ENCODE assay signal across 18 cellular contexts in the genomic region with DNA sequence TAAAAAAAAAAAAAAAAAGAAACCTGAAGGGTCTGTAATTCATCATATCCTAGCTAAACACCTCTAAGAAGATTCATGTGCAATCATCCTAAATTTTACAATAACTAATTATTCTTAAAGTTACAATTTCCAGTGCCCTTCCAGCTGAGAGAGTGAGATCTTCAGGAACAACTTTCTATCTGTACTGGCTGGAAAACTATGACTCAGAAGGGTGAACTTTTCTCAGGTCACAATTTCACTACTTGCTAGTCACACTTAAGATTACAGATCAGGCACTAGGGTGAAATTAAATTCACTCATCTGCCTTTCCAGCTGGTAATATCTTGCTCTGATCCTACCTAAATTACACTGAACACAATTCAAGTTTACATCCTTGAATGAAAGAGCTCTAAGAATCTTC.
DNase-seq lines count a peak whose midpoint lies in the region; ATAC-seq and TF ChIP-seq lines count a peak whose summit lies in the region.
"Had no signal": no experiment of that assay in that cellular context is flagged by ENCODE, and none has a peak within 500 bp of the region (broad histone marks: within the 10 kb centered on the region; RNA-seq: fewer than 3 reads in every experiment).

No MANE protein-coding gene starts in this region.

- H3K27me3 Mint-ChIP-seq in activated T-helper 17 cell treated with anti-CD3 and anti-CD28 coated beads, Interleukin-2, amount 50 U/mL, for 72 hours: no peaks in the 10 kb centered on the region
- no peaks in the 10 kb centered on the region for H3K27me3 Mint-ChIP-seq in stimulated activated memory B cell treated with anti-CD40 and anti-IgM and Interleukin-4, amounts not matched to agents 10 μg/mL and 1 μg/mL and 100 μg/mL, for 72 hours
- H3K27me3 Mint-ChIP-seq in chondrocyte (ENCODE audit: low read depth): no peaks in the 10 kb centered on the region
- H3K27me3 Mint-ChIP-seq: activated CD4-positive, alpha-beta memory T cell treated with anti-CD3 and anti-CD28 coated beads, Interleukin-2, amount 10 ng/mL, durations not matched to agents 7 days and 5 days; activated naive CD8-positive, alpha-beta T cell had no signal

- no peaks in the 10 kb centered on the region for H3K4me1 Mint-ChIP-seq in activated T-helper 17 cell treated with anti-CD3 and anti-CD28 coated beads, Interleukin-2, amount 50 U/mL, for 72 hours
- H3K4me1 Mint-ChIP-seq in stimulated activated memory B cell treated with anti-CD40 and anti-IgM and Interleukin-4, amounts not matched to agents 10 μg/mL and 1 μg/mL and 100 μg/mL, for 72 hours: peaks cover 47% of the 10 kb centered on the region
- H3K4me1 Mint-ChIP-seq in chondrocyte (ENCODE audit: low read depth): peaks cover 18% of the 10 kb centered on the region
- H3K4me1 Mint-ChIP-seq: activated CD4-positive, alpha-beta memory T cell treated with anti-CD3 and anti-CD28 coated beads, Interleukin-2, amount 10 ng/mL, durations not matched to agents 7 days and 5 days had no signal

- H3K36me3 Mint-ChIP-seq in activated T-helper 17 cell treated with anti-CD3 and anti-CD28 coated beads, Interleukin-2, amount 50 U/mL, for 72 hours (ENCODE audit: low read depth): peaks cover 23% of the 10 kb centered on the region
- no peaks in the 10 kb centered on the region for H3K36me3 Mint-ChIP-seq in stimulated activated memory B cell treated with anti-CD40 and anti-IgM and Interleukin-4, amounts not matched to agents 10 μg/mL and 1 μg/mL and 100 μg/mL, for 72 hours
- peaks cover 4% of the 10 kb centered on the region for H3K36me3 Mint-ChIP-seq in chondrocyte (ENCODE audit: low read depth)
- H3K36me3 Mint-ChIP-seq: activated naive CD8-positive, alpha-beta T cell had no signal

- H3K4me3 ChIP-seq in fibroblast of villous mesenchyme (ENCODE audit: low read depth, low read length): no peak overlapping the region
- H3K4me3 ChIP-seq: GM23338, suprapubic skin had no signal

- TF ChIP-seq CTCF in fibroblast of villous mesenchyme (IDR thresholded peaks at IDR 0.05; ENCODE audit: insufficient read depth, low read depth, low read length): no peak
- no peak for TF ChIP-seq CTCF in chondrocyte (IDR thresholded peaks at IDR 0.05)

- H3K4me3 Mint-ChIP-seq in activated T-helper 17 cell treated with anti-CD3 and anti-CD28 coated beads, Interleukin-2, amount 50 U/mL, for 72 hours: no peak overlapping the region
- H3K4me3 Mint-ChIP-seq in stimulated activated memory B cell treated with anti-CD40 and anti-IgM and Interleukin-4, amounts not matched to agents 10 μg/mL and 1 μg/mL and 100 μg/mL, for 72 hours: no peak overlapping the region
- H3K4me3 Mint-ChIP-seq in chondrocyte (ENCODE audit: unreplicated experiment): no peak overlapping the region
- H3K4me3 Mint-ChIP-seq: activated CD4-positive, alpha-beta memory T cell treated with anti-CD3 and anti-CD28 coated beads, Interleukin-2, amount 10 ng/mL, durations not matched to agents 7 days and 5 days; activated naive CD8-positive, alpha-beta T cell; activated T-cell treated with anti-CD3 and anti-CD28 coated beads, Interleukin-2, amount 50 U/mL, for 4 hours; GM23338 had no signal

- no peaks in the 10 kb centered on the region for H3K9me3 Mint-ChIP-seq in activated T-helper 17 cell treated with anti-CD3 and anti-CD28 coated beads, Interleukin-2, amount 50 U/mL, for 72 hours
- no peaks in the 10 kb centered on the region for H3K9me3 Mint-ChIP-seq in stimulated activated memory B cell treated with anti-CD40 and anti-IgM and Interleukin-4, amounts not matched to agents 10 μg/mL and 1 μg/mL and 100 μg/mL, for 72 hours
- no peaks in the 10 kb centered on the region for H3K9me3 Mint-ChIP-seq in chondrocyte (ENCODE audit: low read depth)
- H3K9me3 Mint-ChIP-seq: activated CD4-positive, alpha-beta memory T cell treated with anti-CD3 and anti-CD28 coated beads, Interleukin-2, amount 10 ng/mL, durations not matched to agents 7 days and 5 days; activated T-cell treated with anti-CD3 and anti-CD28 coated beads, Interleukin-2, amount 50 U/mL, for 4 hours; GM23338 had no signal

- H3K27ac Mint-ChIP-seq in activated T-helper 17 cell treated with anti-CD3 and anti-CD28 coated beads, Interleukin-2, amount 50 U/mL, for 72 hours: no peak overlapping the region
- H3K27ac Mint-ChIP-seq in stimulated activated memory B cell treated with anti-CD40 and anti-IgM and Interleukin-4, amounts not matched to agents 10 μg/mL and 1 μg/mL and 100 μg/mL, for 72 hours: peak overlapping the region; percentile 60
- H3K27ac Mint-ChIP-seq in chondrocyte (ENCODE audit: unreplicated experiment): no peak overlapping the region
- H3K27ac Mint-ChIP-seq: activated CD4-positive, alpha-beta memory T cell treated with anti-CD3 and anti-CD28 coated beads, Interleukin-2, amount 10 ng/mL, durations not matched to agents 7 days and 5 days; activated naive CD8-positive, alpha-beta T cell had no signal

- ATAC-seq in activated T-helper 17 cell treated with anti-CD3 and anti-CD28 coated beads, Interleukin-2, amount 50 U/mL, for 72 hours (replicated peaks): peak; percentile 16
- no peak for ATAC-seq in stimulated activated memory B cell treated with anti-CD40 and anti-IgM and Interleukin-4, amounts not matched to agents 10 μg/mL and 1 μg/mL and 100 μg/mL, for 72 hours
- ATAC-seq: activated T-cell treated with anti-CD3 and anti-CD28 coated beads, Interleukin-2, amount 50 U/mL, for 4 hours; GM23338 had no signal

- peak; percentile 19 for DNase-seq in HCEC 1CT
- peak; percentile 35 for DNase-seq in fibroblast of villous mesenchyme (ENCODE audit: low read depth)
- no peak for DNase-seq in chondrocyte (ENCODE audit: low spot score)
- no peak for DNase-seq in stimulated activated CD4-positive, alpha-beta T cell treated with anti-CD3 and anti-CD28 coated beads, Interleukin-4, amount 100 ng/mL, for 4 hours
- DNase-seq in SKM-1 treated with dmso at 0.1 percent for 144 hours (lab: John Stamatoyannopoulos, UW; ENCODE audit: unreplicated experiment): no peak
- DNase-seq: activated CD4-positive, alpha-beta memory T cell treated with anti-CD3 and anti-CD28 coated beads, Interleukin-2, amount 10 ng/mL, durations not matched to agents 7 days and 5 days; activated T-cell treated with anti-CD3 and anti-CD28 coated beads, Interleukin-2, amount 50 U/mL, for 4 hours; BE2C; caudate nucleus; effector CD8-positive, alpha-beta T cell; left cardiac atrium; NCI-H1092; RPMI8226 had no signal

Comparison
In these comparisons a context has a peak if more than half of its experiments do, and no peak if none do; other contexts are left out.
1. DNase-seq: peak in HCEC 1CT (single experiment) and fibroblast of villous mesenchyme (single experiment); none in chondrocyte (single experiment), stimulated activated CD4-positive, alpha-beta T cell treated with anti-CD3 and anti-CD28 coated beads, Interleukin-4, amount 100 ng/mL, for 4 hours (0 of 2) and SKM-1 treated with dmso at 0.1 percent for 144 hours (single experiment).